25 cellular contexts compared by ENCODE assay signal in the genomic region with DNA sequence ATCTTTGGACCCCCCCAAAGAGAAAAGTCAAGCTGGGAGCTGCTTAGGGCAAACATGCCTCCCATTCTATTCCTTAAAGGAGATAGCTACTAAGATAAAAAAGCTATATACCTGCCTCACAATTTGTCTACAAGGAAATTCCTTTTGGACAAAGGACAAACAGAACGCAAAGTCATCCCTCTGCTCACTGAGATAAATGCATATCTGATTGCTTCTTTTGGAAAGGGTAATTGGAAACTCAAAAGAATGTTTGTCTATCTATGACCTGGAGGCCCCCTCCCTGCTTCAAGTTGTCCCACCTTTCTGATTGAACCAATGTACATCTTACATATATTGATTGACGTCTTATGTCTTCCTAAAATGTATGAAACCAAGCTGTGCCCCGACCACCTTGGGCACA.
A peak's percentile ranks its signal among the peaks of the same experiment; 100 is the strongest.
DNase-seq lines count a peak whose midpoint lies in the region; ATAC-seq, FAIRE-seq and TF ChIP-seq lines count a peak whose summit lies in the region.
"Had no signal": no experiment of that assay in that cellular context is flagged by ENCODE, and none has a peak within 500 bp of the region (broad histone marks: within the 10 kb centered on the region; RNA-seq: fewer than 3 reads in every experiment).

No MANE protein-coding gene starts in this region.

- H3K27ac Mint-ChIP-seq in activated CD8-positive, alpha-beta T cell treated with anti-CD3 and anti-CD28 coated beads, Interleukin-2, amount 10 ng/mL, durations not matched to agents 7 days and 5 days, result peak overlapping the region; percentile 26
- no peak overlapping the region for H3K27ac Mint-ChIP-seq in activated CD8-positive, alpha-beta T cell treated with anti-CD3 and anti-CD28 coated beads for 36 hours
- H3K27ac Mint-ChIP-seq in stimulated activated memory B cell treated with anti-CD40 and anti-IgM and Interleukin-4, amounts not matched to agents 10 μg/mL and 1 μg/mL and 100 μg/mL, for 72 hours, result peak overlapping the region; percentile 59
- H3K27ac Mint-ChIP-seq in stimulated activated naive CD8-positive, alpha-beta T cell treated with anti-CD3 and anti-CD28 coated beads, Interleukin-15, amount 100 ng/mL, for 72 hours, result no peak overlapping the region

- FAIRE-seq in HTR-8/SVneo (lab: Jason Lieb, UNC), result peak; percentile 52
- FAIRE-seq: H1 had no signal

- no peak for DNase-seq in activated CD8-positive, alpha-beta T cell treated with anti-CD3 and anti-CD28 coated beads, Interleukin-2, amount 10 ng/mL, durations not matched to agents 7 days and 5 days
- no peak for DNase-seq in activated CD8-positive, alpha-beta T cell treated with anti-CD3 and anti-CD28 coated beads for 36 hours
- DNase-seq in HTR-8/SVneo (ENCODE audit: insufficient read length, low spot score), result no peak
- no peak for DNase-seq in SK-N-MC (ENCODE audit: low read depth, low spot score)
- DNase-seq in amniotic stem cell (lab: John Stamatoyannopoulos, UW), result no peak
- no peak for DNase-seq in stimulated activated naive CD8-positive, alpha-beta T cell treated with anti-CD3 and anti-CD28 coated beads, Interleukin-15, amount 100 ng/mL, for 72 hours
- DNase-seq: 8988T; ACHN; C1 segment of cervical spinal cord; CD4-positive, alpha-beta memory T cell; COR-L47; DMS79; GF-D8; HCEC 1CT; NCI-H1105 treated with DMSO at 0.1 percent for 48 hours; NCI-H146; NCI-H1930; NCI-H446; NCI-H526; SHP77 had no signal

- H3K27ac ChIP-seq in SK-N-MC, result peak overlapping the region; percentile 96
- H3K27ac ChIP-seq: RWPE1 had no signal

- CTCF ChIA-PET in activated CD8-positive, alpha-beta T cell treated with anti-CD3 and anti-CD28 coated beads, Interleukin-2, amount 10 ng/mL, durations not matched to agents 7 days and 5 days (lab: Charles Lee), result interaction anchor here (1.0 to 7.4 kb wide), 4 partner anchors 11 to 111 kb away, joined by 3 to 42 read pairs (median 22); no protein-coding TSS in a partner anchor
- CTCF ChIA-PET in activated CD8-positive, alpha-beta T cell treated with anti-CD3 and anti-CD28 coated beads for 36 hours (lab: Charles Lee), result interaction anchor here (0.9 to 1.9 kb wide), 4 partner anchors 9 to 167 kb away, joined by 3 to 5 read pairs (median 4); no protein-coding TSS in a partner anchor

- no peaks in the 10 kb centered on the region for H3K36me3 ChIP-seq in SK-N-MC (ENCODE audit: insufficient read depth, low read length)

- H3K36me3 Mint-ChIP-seq in activated CD8-positive, alpha-beta T cell treated with anti-CD3 and anti-CD28 coated beads, Interleukin-2, amount 10 ng/mL, durations not matched to agents 7 days and 5 days (ENCODE audit: low read depth), result peaks cover 12% of the 10 kb centered on the region
- peaks cover 3% of the 10 kb centered on the region for H3K36me3 Mint-ChIP-seq in activated CD8-positive, alpha-beta T cell treated with anti-CD3 and anti-CD28 coated beads for 36 hours (ENCODE audit: low read depth)
- H3K36me3 Mint-ChIP-seq in stimulated activated memory B cell treated with anti-CD40 and anti-IgM and Interleukin-4, amounts not matched to agents 10 μg/mL and 1 μg/mL and 100 μg/mL, for 72 hours, result no peaks in the 10 kb centered on the region
- H3K36me3 Mint-ChIP-seq: CD4-positive, alpha-beta memory T cell had no signal

- no peak overlapping the region for H3K4me3 ChIP-seq in SK-N-MC

- TF ChIP-seq CTCF in activated CD8-positive, alpha-beta T cell treated with anti-CD3 and anti-CD28 coated beads for 36 hours (IDR thresholded peaks at IDR 0.05), result no peak

- intact Hi-C loops in activated CD8-positive, alpha-beta T cell treated with anti-CD3 and anti-CD28 coated beads for 36 hours (cut with micrococcal nuclease), result no loop called here

- no peak for ATAC-seq in activated CD8-positive, alpha-beta T cell treated with anti-CD3 and anti-CD28 coated beads, Interleukin-2, amount 10 ng/mL, durations not matched to agents 7 days and 5 days
- no peak for ATAC-seq in activated CD8-positive, alpha-beta T cell treated with anti-CD3 and anti-CD28 coated beads for 36 hours
- no peak for ATAC-seq in stimulated activated memory B cell treated with anti-CD40 and anti-IgM and Interleukin-4, amounts not matched to agents 10 μg/mL and 1 μg/mL and 100 μg/mL, for 72 hours
- ATAC-seq in stimulated activated naive CD8-positive, alpha-beta T cell treated with anti-CD3 and anti-CD28 coated beads, Interleukin-15, amount 100 ng/mL, for 72 hours, result no peak
- ATAC-seq in GM21737 (IDR thresholded peaks at IDR 0.05; ENCODE audit: unreplicated experiment), result no peak
- ATAC-seq: Panc1 had no signal

- no peak overlapping the region for H3K9ac ChIP-seq in SK-N-MC (ENCODE audit: insufficient read length)

- POLR2A ChIA-PET in activated CD8-positive, alpha-beta T cell treated with anti-CD3 and anti-CD28 coated beads, Interleukin-2, amount 10 ng/mL, durations not matched to agents 7 days and 5 days (lab: Charles Lee), result interaction anchor here (0.7 to 1.7 kb wide), 2 partner anchors 10 to 50 kb away, joined by 3 to 5 read pairs; no protein-coding TSS in a partner anchor
- POLR2A ChIA-PET in activated CD8-positive, alpha-beta T cell treated with anti-CD3 and anti-CD28 coated beads for 36 hours (lab: Charles Lee), result interaction anchor here (1.3 kb wide), 1 partner anchor 49 kb away, joined by 3 read pairs; no protein-coding TSS in a partner anchor

- no peaks in the 10 kb centered on the region; the same call in 1 of the 2 replicates for H3K9me3 ChIP-seq in SK-N-MC (ENCODE audit: low read depth, low read length)

- peaks cover 55% of the 10 kb centered on the region for H3K4me1 Mint-ChIP-seq in activated CD8-positive, alpha-beta T cell treated with anti-CD3 and anti-CD28 coated beads, Interleukin-2, amount 10 ng/mL, durations not matched to agents 7 days and 5 days (ENCODE audit: low read depth)
- peaks cover 43% of the 10 kb centered on the region for H3K4me1 Mint-ChIP-seq in activated CD8-positive, alpha-beta T cell treated with anti-CD3 and anti-CD28 coated beads for 36 hours (ENCODE audit: low read depth)
- H3K4me1 Mint-ChIP-seq in stimulated activated memory B cell treated with anti-CD40 and anti-IgM and Interleukin-4, amounts not matched to agents 10 μg/mL and 1 μg/mL and 100 μg/mL, for 72 hours, result peaks cover 56% of the 10 kb centered on the region
- peaks cover 47% of the 10 kb centered on the region for H3K4me1 Mint-ChIP-seq in stimulated activated naive CD8-positive, alpha-beta T cell treated with anti-CD3 and anti-CD28 coated beads, Interleukin-15, amount 100 ng/mL, for 72 hours

- H3K4me3 Mint-ChIP-seq in activated CD8-positive, alpha-beta T cell treated with anti-CD3 and anti-CD28 coated beads, Interleukin-2, amount 10 ng/mL, durations not matched to agents 7 days and 5 days, result no peak overlapping the region
- H3K4me3 Mint-ChIP-seq in activated CD8-positive, alpha-beta T cell treated with anti-CD3 and anti-CD28 coated beads for 36 hours, result no peak overlapping the region
- no peak overlapping the region for H3K4me3 Mint-ChIP-seq in stimulated activated memory B cell treated with anti-CD40 and anti-IgM and Interleukin-4, amounts not matched to agents 10 μg/mL and 1 μg/mL and 100 μg/mL, for 72 hours
- no peak overlapping the region for H3K4me3 Mint-ChIP-seq in stimulated activated naive CD8-positive, alpha-beta T cell treated with anti-CD3 and anti-CD28 coated beads, Interleukin-15, amount 100 ng/mL, for 72 hours
- H3K4me3 Mint-ChIP-seq: CD4-positive, alpha-beta memory T cell had no signal

- H3K9me3 Mint-ChIP-seq in activated CD8-positive, alpha-beta T cell treated with anti-CD3 and anti-CD28 coated beads, Interleukin-2, amount 10 ng/mL, durations not matched to agents 7 days and 5 days (ENCODE audit: insufficient read depth), result no peaks in the 10 kb centered on the region
- H3K9me3 Mint-ChIP-seq in activated CD8-positive, alpha-beta T cell treated with anti-CD3 and anti-CD28 coated beads for 36 hours, result peaks cover 3% of the 10 kb centered on the region
- H3K9me3 Mint-ChIP-seq in stimulated activated memory B cell treated with anti-CD40 and anti-IgM and Interleukin-4, amounts not matched to agents 10 μg/mL and 1 μg/mL and 100 μg/mL, for 72 hours, result no peaks in the 10 kb centered on the region
- H3K9me3 Mint-ChIP-seq in stimulated activated naive CD8-positive, alpha-beta T cell treated with anti-CD3 and anti-CD28 coated beads, Interleukin-15, amount 100 ng/mL, for 72 hours, result no peaks in the 10 kb centered on the region
- H3K9me3 Mint-ChIP-seq: CD4-positive, alpha-beta memory T cell had no signal

- no peaks in the 10 kb centered on the region for H3K27me3 Mint-ChIP-seq in activated CD8-positive, alpha-beta T cell treated with anti-CD3 and anti-CD28 coated beads, Interleukin-2, amount 10 ng/mL, durations not matched to agents 7 days and 5 days (ENCODE audit: low read depth)
- no peaks in the 10 kb centered on the region for H3K27me3 Mint-ChIP-seq in activated CD8-positive, alpha-beta T cell treated with anti-CD3 and anti-CD28 coated beads for 36 hours
- no peaks in the 10 kb centered on the region for H3K27me3 Mint-ChIP-seq in stimulated activated memory B cell treated with anti-CD40 and anti-IgM and Interleukin-4, amounts not matched to agents 10 μg/mL and 1 μg/mL and 100 μg/mL, for 72 hours
- H3K27me3 Mint-ChIP-seq in stimulated activated naive CD8-positive, alpha-beta T cell treated with anti-CD3 and anti-CD28 coated beads, Interleukin-15, amount 100 ng/mL, for 72 hours, result no peaks in the 10 kb centered on the region
- H3K27me3 Mint-ChIP-seq: CD4-positive, alpha-beta memory T cell had no signal

Comparison
In these comparisons a context has a peak if more than half of its experiments do, and no peak if none do; other contexts are left out.
1. H3K27ac Mint-ChIP-seq: peak in activated CD8-positive, alpha-beta T cell treated with anti-CD3 and anti-CD28 coated beads, Interleukin-2, amount 10 ng/mL, durations not matched to agents 7 days and 5 days (single experiment) and stimulated activated memory B cell treated with anti-CD40 and anti-IgM and Interleukin-4, amounts not matched to agents 10 μg/mL and 1 μg/mL and 100 μg/mL, for 72 hours (single experiment); none in activated CD8-positive, alpha-beta T cell treated with anti-CD3 and anti-CD28 coated beads for 36 hours (single experiment) and stimulated activated naive CD8-positive, alpha-beta T cell treated with anti-CD3 and anti-CD28 coated beads, Interleukin-15, amount 100 ng/mL, for 72 hours (0 of 2).